15 cellular contexts compared by ENCODE assay signal in genomic region chr21:39673163-39673562, GRCh38.
A peak's percentile ranks its signal among the peaks of the same experiment; 100 is the strongest.
DNase-seq lines count a peak whose midpoint lies in the region; ATAC-seq, FAIRE-seq and TF ChIP-seq lines count a peak whose summit lies in the region.
"Had no signal": no experiment of that assay in that cellular context is flagged by ENCODE, and none has a peak within 500 bp of the region (broad histone marks: within the 10 kb centered on the region; RNA-seq: fewer than 3 reads in every experiment).

No MANE protein-coding gene starts in this region.

- H3K79me1 ChIP-seq in trophoblast cell (ENCODE audit: low read length) = peaks cover 14% of the 10 kb centered on the region

- H3K9me3 ChIP-seq in body of pancreas (no peaks in the 10 kb centered on the region), neural progenitor cell (ENCODE audit: low read depth) (no peaks in the 10 kb centered on the region), trophoblast cell (ENCODE audit: insufficient read depth, low read depth, low read length) (peaks cover 3% of the 10 kb centered on the region)

- H3K14ac ChIP-seq in trophoblast cell (ENCODE audit: low read length) = no peak overlapping the region

- no peak overlapping the region for H4K91ac ChIP-seq in trophoblast cell (ENCODE audit: low read depth, low read length)

- H2AK5ac ChIP-seq in trophoblast cell (ENCODE audit: low read length) = peak overlapping the region; percentile 38

- WGBS in body of pancreas, 2 donors = 81 to 84% methylated on average over 9 of the region's 9 CpGs
- no CpG with 5 or more reads among the region's 9 CpGs for WGBS in trophoblast cell (ENCODE audit: extremely low coverage, insufficient coverage, insufficient read length)

- no peak overlapping the region for H2BK5ac ChIP-seq in trophoblast cell (ENCODE audit: low read depth, low read length, poor library complexity)

- H2AFZ ChIP-seq in neural progenitor cell (replicated peaks) (no peak overlapping the region), trophoblast cell (ENCODE audit: insufficient read depth, low read length, poor library complexity) (no peak overlapping the region)
- H2AFZ ChIP-seq: GM23248 had no signal

- H4K8ac ChIP-seq in trophoblast cell (ENCODE audit: low read depth, low read length) = no peak overlapping the region

- H3K27me3 ChIP-seq in body of pancreas (no peaks in the 10 kb centered on the region), neural progenitor cell (no peaks in the 10 kb centered on the region), trophoblast cell (ENCODE audit: insufficient read depth, low read length) (no peaks in the 10 kb centered on the region)

- no peak overlapping the region for H2BK12ac ChIP-seq in trophoblast cell (ENCODE audit: low read length)

- intact Hi-C loops in body of pancreas (cut with DNase I) = no loop called here

- H3K9me3 Mint-ChIP-seq in neural progenitor cell = no peaks in the 10 kb centered on the region
- peaks cover 0 to 7% of the 10 kb centered on the region in 2 donors for H3K9me3 Mint-ChIP-seq in stimulated activated naive CD8-positive, alpha-beta T cell treated with anti-CD3 and anti-CD28 coated beads, Interleukin-15, amount 100 ng/mL, for 72 hours
- H3K9me3 Mint-ChIP-seq: CD4-positive, alpha-beta T cell had no signal

- no peak overlapping the region for H2BK120ac ChIP-seq in trophoblast cell (ENCODE audit: insufficient read depth, low read length, poor library complexity)

- H3K36me3 Mint-ChIP-seq in neural progenitor cell = no peaks in the 10 kb centered on the region

- H3K9ac ChIP-seq in neural progenitor cell = no peak overlapping the region
- no peak overlapping the region for H3K9ac ChIP-seq in trophoblast cell (ENCODE audit: low read length)
- H3K9ac ChIP-seq: GM23248 had no signal

- peak overlapping the region; percentile 26 for H3K27ac Mint-ChIP-seq in neural progenitor cell
- no peak overlapping the region for H3K27ac Mint-ChIP-seq in stimulated activated naive CD8-positive, alpha-beta T cell treated with anti-CD3 and anti-CD28 coated beads, Interleukin-15, amount 100 ng/mL, for 72 hours
- H3K27ac Mint-ChIP-seq: B cell; CD4-positive, alpha-beta T cell had no signal

- ATAC-seq in body of pancreas (no peak), GM21526 (IDR thresholded peaks at IDR 0.05; ENCODE audit: low FRiP score, unreplicated experiment) (no peak), HG02759 (IDR thresholded peaks at IDR 0.05; ENCODE audit: unreplicated experiment) (no peak)
- ATAC-seq in stimulated activated naive CD8-positive, alpha-beta T cell treated with anti-CD3 and anti-CD28 coated beads, Interleukin-15, amount 100 ng/mL, for 72 hours = no peak
- ATAC-seq: GM12878 had no signal

- FAIRE-seq in HTR-8/SVneo (lab: Jason Lieb, UNC) = no peak
- FAIRE-seq: A204.1, GM12878, GM18507 had no signal

- DNase-seq in body of pancreas = no peak
- DNase-seq in neural progenitor cell (ENCODE audit: low spot score) = no peak
- no peak for DNase-seq in trophoblast cell
- DNase-seq in stimulated activated naive CD8-positive, alpha-beta T cell treated with anti-CD3 and anti-CD28 coated beads, Interleukin-15, amount 100 ng/mL, for 72 hours = no peak
- no peak for DNase-seq in HTR-8/SVneo (ENCODE audit: insufficient read length, low spot score)
- DNase-seq: C1 segment of cervical spinal cord; CD4-positive, alpha-beta T cell; DMS79; GM23248 had no signal

- no peak overlapping the region for H3K4me3 Mint-ChIP-seq in neural progenitor cell
- H3K4me3 Mint-ChIP-seq in stimulated activated naive CD8-positive, alpha-beta T cell treated with anti-CD3 and anti-CD28 coated beads, Interleukin-15, amount 100 ng/mL, for 72 hours = no peak overlapping the region
- H3K4me3 Mint-ChIP-seq: B cell; CD4-positive, alpha-beta T cell had no signal

- no peak overlapping the region for H3K18ac ChIP-seq in trophoblast cell (ENCODE audit: low read length)

- no peak overlapping the region for H3K4me2 ChIP-seq in neural progenitor cell
- H3K4me2 ChIP-seq in trophoblast cell (ENCODE audit: low read length) = no peak overlapping the region

- H3K4me1 ChIP-seq in body of pancreas = peaks cover 78% of the 10 kb centered on the region
- no peaks in the 10 kb centered on the region for H3K4me1 ChIP-seq in neural progenitor cell
- peaks cover 25 to 32% of the 10 kb centered on the region in 2 experiments for H3K4me1 ChIP-seq in trophoblast cell (ENCODE audit: control insufficient read depth in 1 of 2, insufficient read depth in 2 of 2, low read length in 2 of 2)

- H4K20me1 ChIP-seq in neural progenitor cell (ENCODE audit: low read depth) = no peaks in the 10 kb centered on the region

- H3K36me3 ChIP-seq in body of pancreas (replicated peaks in 1 of 2; ENCODE audit: insufficient read depth in 1 of 2, low read depth in 2 of 2) (no peaks in the 10 kb centered on the region), neural progenitor cell (no peaks in the 10 kb centered on the region), trophoblast cell (ENCODE audit: control insufficient read depth in 1 of 2, insufficient read depth in 2 of 2, low read length in 2 of 2) (no peaks in the 10 kb centered on the region)

- TF ChIP-seq CTCF in body of pancreas (IDR thresholded peaks at IDR 0.05) (no peak), neural progenitor cell (IDR thresholded peaks at IDR 0.05) (no peak)

- H3K27me3 Mint-ChIP-seq in neural progenitor cell (ENCODE audit: insufficient read depth, low read depth) = peaks cover 7% of the 10 kb centered on the region
- H3K27me3 Mint-ChIP-seq in stimulated activated naive CD8-positive, alpha-beta T cell treated with anti-CD3 and anti-CD28 coated beads, Interleukin-15, amount 100 ng/mL, for 72 hours = peaks cover 28% of the 10 kb centered on the region
- H3K27me3 Mint-ChIP-seq: CD4-positive, alpha-beta T cell had no signal

- H3K4me1 Mint-ChIP-seq in neural progenitor cell = peaks cover 18% of the 10 kb centered on the region
- no peaks in the 10 kb centered on the region for H3K4me1 Mint-ChIP-seq in stimulated activated naive CD8-positive, alpha-beta T cell treated with anti-CD3 and anti-CD28 coated beads, Interleukin-15, amount 100 ng/mL, for 72 hours
- H3K4me1 Mint-ChIP-seq: B cell had no signal

- no peak overlapping the region for H4K12ac ChIP-seq in trophoblast cell (ENCODE audit: low read depth, low read length)

- H3K4ac ChIP-seq in trophoblast cell (ENCODE audit: low read depth, low read length) = no peak overlapping the region

- H3K27ac ChIP-seq in body of pancreas (peak overlapping the region; percentile 11 to 83 (median 76)), neural progenitor cell (no peak overlapping the region), trophoblast cell (ENCODE audit: low read depth, low read length) (no peak overlapping the region)
- H3K27ac ChIP-seq: GM23248 had no signal

- no peak overlapping the region for H3K23ac ChIP-seq in trophoblast cell (ENCODE audit: low read length)

- H3K4me3 ChIP-seq in body of pancreas = no peak overlapping the region
- H3K4me3 ChIP-seq in neural progenitor cell = no peak overlapping the region
- no peak overlapping the region for H3K4me3 ChIP-seq in trophoblast cell (ENCODE audit: low read depth, low read length)
- H3K4me3 ChIP-seq: GM12878, GM23248 had no signal

- no peak for TF ChIP-seq POLR2A in body of pancreas (IDR thresholded peaks at IDR 0.05)

- H3K79me2 ChIP-seq in neural progenitor cell (ENCODE audit: low read depth) (no peaks in the 10 kb centered on the region), trophoblast cell (ENCODE audit: control insufficient read depth, insufficient read depth, low read length, poor library complexity) (no peaks in the 10 kb centered on the region)

- H3F3A ChIP-seq in neural progenitor cell (ENCODE audit: low read depth) = no peaks in the 10 kb centered on the region

Comparison
In these comparisons a context has a peak if more than half of its experiments do, and no peak if none do; other contexts are left out.
1. H3K27ac ChIP-seq: peak in body of pancreas (4 of 4); none in neural progenitor cell (single experiment) and trophoblast cell (single experiment).